14 cellular contexts compared by ENCODE assay signal in genomic region chr9:114735139-114735538, GRCh38. TPM values are rescaled to one million over a fixed set of nuclear protein-coding genes. Genes with fewer than 3 reads are reported as not detected.
DNase-seq lines count a peak whose midpoint lies in the region; ATAC-seq and TF ChIP-seq lines count a peak whose summit lies in the region.
"Not testable (repeated sequence)": the region's sequence is repeated elsewhere in the genome, so short reads cannot be mapped to it uniquely, and the experiment has no call there.
"Had no signal": no experiment of that assay in that cellular context is flagged by ENCODE, and none has a peak within 500 bp of the region (broad histone marks: within the 10 kb centered on the region; RNA-seq: fewer than 3 reads in every experiment).

No MANE protein-coding gene starts in this region.

- peak overlapping the region; percentile 34 for H3K27ac ChIP-seq in CD4-positive, alpha-beta memory T cell (ENCODE audit: low read depth, low read length)
- H3K27ac ChIP-seq in PC-3 (ENCODE audit: low read length): peak overlapping the region; percentile 81
- H3K27ac ChIP-seq in naive thymus-derived CD4-positive, alpha-beta T cell (ENCODE audit: low read depth, low read length): not testable (repeated sequence)

- not testable (repeated sequence) for H3K79me2 ChIP-seq in PC-3 (ENCODE audit: low read length)

- H3K9ac ChIP-seq in PC-3 (ENCODE audit: low read length): not testable (repeated sequence)

- H2AFZ ChIP-seq in PC-3 (ENCODE audit: low read length): not testable (repeated sequence)

- H3K9me2 ChIP-seq in PC-3 (replicated peaks; ENCODE audit: low read length): not testable (repeated sequence)

- not testable (repeated sequence) for H3F3A ChIP-seq in PC-3 (ENCODE audit: low read length, unreplicated experiment)

- H3K4me2 ChIP-seq in PC-3 (ENCODE audit: low read length): not testable (repeated sequence)

- H3K4me1 ChIP-seq in CD4-positive, alpha-beta memory T cell (ENCODE audit: insufficient read depth, low read length): peaks cover 44% of the 10 kb centered on the region
- H3K4me1 ChIP-seq in PC-3 (ENCODE audit: insufficient read depth, low read length): peaks cover 54% of the 10 kb centered on the region
- H3K4me1 ChIP-seq in naive thymus-derived CD4-positive, alpha-beta T cell (ENCODE audit: control insufficient read depth in 2 of 2, insufficient read depth in 2 of 2, low read length in 2 of 2): peaks cover 30 to 34% of the 10 kb centered on the region in 2 donors

- H3K36me3 Mint-ChIP-seq in CD4-positive, alpha-beta memory T cell; T-cell; effector memory CD8-positive, alpha-beta T cell (ENCODE audit: insufficient read depth): not testable (repeated sequence)
- H3K36me3 Mint-ChIP-seq in activated CD8-positive, alpha-beta T cell treated with anti-CD3 and anti-CD28 coated beads for 36 hours (ENCODE audit: low read depth): peaks cover 17% of the 10 kb centered on the region
- peaks cover 36% of the 10 kb centered on the region for H3K36me3 Mint-ChIP-seq in activated naive CD4-positive, alpha-beta T cell treated with anti-CD3 and anti-CD28 coated beads, Interleukin-2, amount 10 ng/mL, durations not matched to agents 7 days and 5 days
- peaks cover 0 to 41% (median 0%) of the 10 kb centered on the region in 5 donors for H3K36me3 Mint-ChIP-seq in naive thymus-derived CD4-positive, alpha-beta T cell

- peak in 3 of 5 donors; percentile 22 to 39 (median 34) for DNase-seq in CD4-positive, alpha-beta memory T cell
- DNase-seq in PC-3; T-cell; activated CD8-positive, alpha-beta T cell treated with anti-CD3 and anti-CD28 coated beads for 36 hours; activated naive CD4-positive, alpha-beta T cell treated with anti-CD3 and anti-CD28 coated beads, Interleukin-2, amount 10 ng/mL, durations not matched to agents 7 days and 5 days; effector memory CD8-positive, alpha-beta T cell; naive thymus-derived CD4-positive, alpha-beta T cell: not testable (repeated sequence)

- not testable (repeated sequence) for H3K9me3 ChIP-seq in CD4-positive, alpha-beta memory T cell (ENCODE audit: control insufficient read depth in 1 of 2, low read length in 2 of 2); PC-3 (ENCODE audit: low read length); naive thymus-derived CD4-positive, alpha-beta T cell (ENCODE audit: control insufficient read depth in 2 of 3, low read length in 3 of 3)

- H3K27me3 Mint-ChIP-seq in CD4-positive, alpha-beta memory T cell; T-cell; activated CD8-positive, alpha-beta T cell treated with anti-CD3 and anti-CD28 coated beads for 36 hours; activated naive CD4-positive, alpha-beta T cell treated with anti-CD3 and anti-CD28 coated beads, Interleukin-2, amount 10 ng/mL, durations not matched to agents 7 days and 5 days; effector memory CD8-positive, alpha-beta T cell; naive thymus-derived CD4-positive, alpha-beta T cell: not testable (repeated sequence)

- intact Hi-C loops in CD4-positive, alpha-beta memory T cell (cut with micrococcal nuclease): loop anchor here (2.0 kb wide), 1 partner anchor 44 kb away; no protein-coding TSS in a partner anchor
- intact Hi-C loops in PC-3 (cut with micrococcal nuclease); activated CD8-positive, alpha-beta T cell treated with anti-CD3 and anti-CD28 coated beads for 36 hours (cut with micrococcal nuclease): not testable (repeated sequence)
- intact Hi-C loops in naive thymus-derived CD4-positive, alpha-beta T cell (cut with micrococcal nuclease): loop anchor here in 1 of 2 donors (5.0 kb wide), 2 partner anchors 328 to 1927 kb away; no protein-coding TSS in a partner anchor

- H3K36me3 ChIP-seq in CD4-positive, alpha-beta memory T cell (ENCODE audit: insufficient read depth, low read length); PC-3 (ENCODE audit: low read depth, low read length); naive thymus-derived CD4-positive, alpha-beta T cell (ENCODE audit: control insufficient read depth in 2 of 3, insufficient read depth in 3 of 3, low read length in 3 of 3): not testable (repeated sequence)

- H3K27me3 ChIP-seq in CD4-positive, alpha-beta memory T cell (ENCODE audit: insufficient read depth, low read length); PC-3 (ENCODE audit: low read length); naive thymus-derived CD4-positive, alpha-beta T cell (ENCODE audit: control insufficient read depth in 2 of 2, insufficient read depth in 2 of 2, low read length in 2 of 2): not testable (repeated sequence)

- POLR2A ChIA-PET in CD4-positive, alpha-beta memory T cell (lab: Charles Lee; ENCODE audit: partially characterized antibody): interaction anchor here (0.9 to 5.4 kb wide), 10 partner anchors 12 to 194 kb away, joined by 3 to 37 read pairs (median 6); partner anchors contain the start of genes TEX48 and TNFSF8
- POLR2A ChIA-PET in PC-3 (lab: Charles Lee; ENCODE audit: unreplicated experiment); naive thymus-derived CD4-positive, alpha-beta T cell (lab: Charles Lee): not testable (repeated sequence)
- POLR2A ChIA-PET in T-cell (lab: Charles Lee): interaction anchor here (0.6 kb wide), 2 partner anchors 49 to 164 kb away, joined by 3 read pairs; no protein-coding TSS in a partner anchor
- POLR2A ChIA-PET in activated CD8-positive, alpha-beta T cell treated with anti-CD3 and anti-CD28 coated beads for 36 hours (lab: Charles Lee): interaction anchor here (0.7 to 3.1 kb wide), 4 partner anchors 12 to 165 kb away, joined by 3 to 17 read pairs (median 4); no protein-coding TSS in a partner anchor

- H3K4me3 ChIP-seq in CD4-positive, alpha-beta memory T cell (ENCODE audit: low read length in 2 of 2); PC-3 (ENCODE audit: low read length): not testable (repeated sequence)
- H3K4me3 ChIP-seq in naive thymus-derived CD4-positive, alpha-beta T cell (ENCODE audit: low read length): peak overlapping the region; percentile 1

- not testable (repeated sequence) for H4K20me1 ChIP-seq in PC-3 (ENCODE audit: low read length)

- BruUV-seq in PC-3 (replicated peaks; lab: Mats Ljungman, UMichigan): not testable (repeated sequence)

- H3K4me3 Mint-ChIP-seq in CD4-positive, alpha-beta memory T cell: peak overlapping the region; percentile 36 to 79 (median 68)
- not testable (repeated sequence) for H3K4me3 Mint-ChIP-seq in T-cell; activated CD8-positive, alpha-beta T cell treated with anti-CD3 and anti-CD28 coated beads for 36 hours; activated naive CD4-positive, alpha-beta T cell treated with anti-CD3 and anti-CD28 coated beads, Interleukin-2, amount 10 ng/mL, durations not matched to agents 7 days and 5 days; naive thymus-derived CD4-positive, alpha-beta T cell
- H3K4me3 Mint-ChIP-seq in effector memory CD8-positive, alpha-beta T cell: peak overlapping the region; percentile 55 to 71

- CTCF ChIA-PET in CD4-positive, alpha-beta memory T cell (lab: Charles Lee; ENCODE audit: partially characterized antibody): interaction anchor here (0.9 to 10.2 kb wide), 14 partner anchors 12 to 329 kb away, joined by 3 to 363 read pairs (median 4); partner anchors contain the start of gene TEX48
- CTCF ChIA-PET in PC-3 (lab: Charles Lee): not testable (repeated sequence)
- CTCF ChIA-PET in T-cell (lab: Charles Lee): interaction anchor here (0.7 to 1.4 kb wide), 13 partner anchors 16 to 330 kb away, joined by 3 to 8 read pairs (median 4); no protein-coding TSS in a partner anchor
- CTCF ChIA-PET in activated CD8-positive, alpha-beta T cell treated with anti-CD3 and anti-CD28 coated beads for 36 hours (lab: Charles Lee): interaction anchor here (0.9 to 10.3 kb wide), 9 partner anchors 16 to 279 kb away, joined by 3 to 137 read pairs (median 10); partner anchors contain the start of gene TEX48
- CTCF ChIA-PET in activated naive CD4-positive, alpha-beta T cell treated with anti-CD3 and anti-CD28 coated beads, Interleukin-2, amount 10 ng/mL, durations not matched to agents 7 days and 5 days (lab: Charles Lee): interaction anchor here (0.9 to 15.7 kb wide), 12 partner anchors 11 to 329 kb away, joined by 3 to 213 read pairs (median 4); partner anchors contain the start of gene TEX48
- CTCF ChIA-PET in naive thymus-derived CD4-positive, alpha-beta T cell (lab: Charles Lee): interaction anchor here (1.4 to 12.6 kb wide), 3 partner anchors 173 to 279 kb away, joined by 3 to 151 read pairs (median 8); no protein-coding TSS in a partner anchor

- H3K27ac Mint-ChIP-seq in CD4-positive, alpha-beta memory T cell: peak overlapping the region; percentile 67 to 91 (median 84)
- H3K27ac Mint-ChIP-seq in T-cell: peak overlapping the region; percentile 39 to 55
- peak overlapping the region; percentile 52 for H3K27ac Mint-ChIP-seq in activated CD8-positive, alpha-beta T cell treated with anti-CD3 and anti-CD28 coated beads for 36 hours
- H3K27ac Mint-ChIP-seq in activated naive CD4-positive, alpha-beta T cell treated with anti-CD3 and anti-CD28 coated beads, Interleukin-2, amount 10 ng/mL, durations not matched to agents 7 days and 5 days: peak overlapping the region; percentile 75
- peak overlapping the region; percentile 65 to 80 for H3K27ac Mint-ChIP-seq in effector memory CD8-positive, alpha-beta T cell
- H3K27ac Mint-ChIP-seq in naive thymus-derived CD4-positive, alpha-beta T cell: peak overlapping the region in 1 of 9 donors; percentile 58

- not testable (repeated sequence) for H3K9me3 Mint-ChIP-seq in CD4-positive, alpha-beta memory T cell; T-cell; activated CD8-positive, alpha-beta T cell treated with anti-CD3 and anti-CD28 coated beads for 36 hours; effector memory CD8-positive, alpha-beta T cell; naive thymus-derived CD4-positive, alpha-beta T cell
- peaks cover 27% of the 10 kb centered on the region for H3K9me3 Mint-ChIP-seq in activated naive CD4-positive, alpha-beta T cell treated with anti-CD3 and anti-CD28 coated beads, Interleukin-2, amount 10 ng/mL, durations not matched to agents 7 days and 5 days

- peaks cover 34 to 49% (median 43%) of the 10 kb centered on the region in 4 donors for H3K4me1 Mint-ChIP-seq in CD4-positive, alpha-beta memory T cell
- peaks cover 39 to 45% (median 43%) of the 10 kb centered on the region in 3 donors for H3K4me1 Mint-ChIP-seq in T-cell
- H3K4me1 Mint-ChIP-seq in activated CD8-positive, alpha-beta T cell treated with anti-CD3 and anti-CD28 coated beads for 36 hours (ENCODE audit: low read depth): peaks cover 52% of the 10 kb centered on the region
- peaks cover 61% of the 10 kb centered on the region for H3K4me1 Mint-ChIP-seq in activated naive CD4-positive, alpha-beta T cell treated with anti-CD3 and anti-CD28 coated beads, Interleukin-2, amount 10 ng/mL, durations not matched to agents 7 days and 5 days
- peaks cover 32 to 35% of the 10 kb centered on the region in 2 donors for H3K4me1 Mint-ChIP-seq in effector memory CD8-positive, alpha-beta T cell (ENCODE audit: low read depth in 2 of 2)
- peaks cover 14 to 52% (median 33%) of the 10 kb centered on the region in 7 donors for H3K4me1 Mint-ChIP-seq in naive thymus-derived CD4-positive, alpha-beta T cell

- TF ChIP-seq CTCF in PC-3 (conservative IDR thresholded peaks at IDR 0.05; ENCODE audit: low read depth, low read length); activated CD8-positive, alpha-beta T cell treated with anti-CD3 and anti-CD28 coated beads for 36 hours (IDR thresholded peaks at IDR 0.05): not testable (repeated sequence)

- ATAC-seq in PC-3; T-cell (replicated peaks in 1 of 4); activated CD8-positive, alpha-beta T cell treated with anti-CD3 and anti-CD28 coated beads for 36 hours; naive thymus-derived CD4-positive, alpha-beta T cell: not testable (repeated sequence)
- peak; percentile 56 for ATAC-seq in effector memory CD8-positive, alpha-beta T cell (replicated peaks)

RNA-seq across cellular contexts. Expression of gene TEX48, which starts 53.1 kb away (rescaled TPM):
- total RNA-seq in CD4-positive, alpha-beta memory T cell: not detected
- under 1 TPM in 1 of 2 donors, not detected in 1; 0.33 TPM for polyA plus RNA-seq in CD4-positive, alpha-beta memory T cell
- 2.4 TPM in 1 of 2 replicates, not detected in the other for total RNA-seq in PC-3 (2014; rRNA removed)
- total RNA-seq in T-cell: under 1 TPM in 1 of 5 donors, not detected in 4; 0.51 TPM
- total RNA-seq in activated CD8-positive, alpha-beta T cell treated with anti-CD3 and anti-CD28 coated beads for 36 hours: under 1 TPM in 1 of 2 experiments, not detected in 1; 0.65 TPM
- total RNA-seq in naive thymus-derived CD4-positive, alpha-beta T cell: under 1 TPM in 1 of 5 experiments, not detected in 4; 0.85 TPM
- not detected for polyA plus RNA-seq in naive thymus-derived CD4-positive, alpha-beta T cell
- total RNA-seq: Daoy, G401, H4, LHCN-M2, MCF 10A, PC-9 had no signal
- polyA plus RNA-seq: CD14-positive monocyte had no signal
